ENCODE assay signal across 25 cellular contexts in genomic region chr16:30145692-30146091, GRCh38.
"Had no signal": no experiment of that assay in that cellular context is flagged by ENCODE, and none has a peak within 500 bp of the region (broad histone marks: within the 10 kb centered on the region; RNA-seq: fewer than 3 reads in every experiment).

No MANE protein-coding gene starts in this region.

- ATAC-seq: heart right ventricle; left cardiac atrium; left lung; mucosa of descending colon; psoas muscle; right cardiac atrium; stimulated activated memory B cell treated with anti-CD40 and anti-IgM and Interleukin-4, amounts not matched to agents 10 μg/mL and 1 μg/mL and 100 μg/mL, for 72 hours had no signal

- H3K27me3 ChIP-seq: colonic mucosa, esophagus squamous epithelium, heart right ventricle, left lung, ovary, spleen, suprapubic skin, thyroid gland, vagina had no signal

- H3K9me3 ChIP-seq: colonic mucosa, ovary, thyroid gland, vagina had no signal

- H3K4me3 ChIP-seq: colonic mucosa, esophagus squamous epithelium, heart right ventricle, left lung, mucosa of descending colon, ovary, psoas muscle, skin epidermis, spleen, suprapubic skin, thyroid gland, vagina had no signal

- H3K4me1 ChIP-seq: colonic mucosa, esophagus squamous epithelium, psoas muscle, suprapubic skin, thyroid gland, vagina had no signal

- H3K36me3 ChIP-seq: colonic mucosa, esophagus squamous epithelium, heart right ventricle, left lung, ovary, spleen, suprapubic skin, thyroid gland, vagina had no signal

- H3K27ac ChIP-seq: colonic mucosa, esophagus squamous epithelium, heart right ventricle, left lung, ovary, psoas muscle, skin epidermis, spleen, suprapubic skin, thyroid gland, vagina had no signal

- DNase-seq: colonic mucosa; effector memory CD4-positive, alpha-beta T cell; erythroblast; esophagus squamous epithelium; foreskin melanocyte; glutamatergic neuron; heart right ventricle; hippocampal formation; left cardiac atrium; left lung; mesenchymal stem cell; mucosa of descending colon; naive B cell; nucleus accumbens; ovary; psoas muscle; spleen; stimulated activated CD4-positive, alpha-beta T cell treated with anti-CD3 and anti-CD28 coated beads, Interleukin-4, amount 100 ng/mL, for 4 hours; thyroid gland; trophoblast cell had no signal
